Comparison of ENCODE assay signal across 2 cellular contexts in the genomic region with DNA sequence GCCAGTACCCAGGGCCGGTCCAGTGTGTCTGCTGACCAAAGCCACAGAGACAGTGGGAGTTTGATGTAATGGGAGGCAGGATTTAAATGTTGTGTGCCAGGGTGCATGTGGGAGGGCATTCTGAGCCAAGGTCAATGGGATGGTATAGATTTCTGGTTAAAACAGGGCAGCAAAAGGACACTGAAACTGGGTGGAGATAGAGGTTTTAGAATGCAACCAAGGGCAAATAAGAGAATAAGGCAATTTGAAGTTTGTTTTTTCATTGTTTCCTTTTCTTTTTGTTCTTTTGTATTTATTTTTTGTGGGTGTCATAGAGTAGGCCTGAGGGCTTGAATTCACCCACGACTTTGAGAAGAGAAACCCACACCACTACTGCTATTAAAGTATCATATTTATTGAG.
A peak's percentile ranks its signal among the peaks of the same experiment; 100 is the strongest.
TF ChIP-seq lines count a peak whose summit lies in the region.

No MANE protein-coding gene starts in this region.

TF ChIP-seq in HEK293, 187 proteins besides CTCF, POLR2A, EP300 and RAD21 (continued from another document):
- no peak for TF ChIP-seq ZNF324 (tag by site-specific recombination; IDR thresholded peaks at IDR 0.05)
- no peak for TF ChIP-seq SCRT1 (tag by site-specific recombination; IDR thresholded peaks at IDR 0.05; ENCODE audit: borderline replicate concordance)
- TF ChIP-seq EGR2 (tag by site-specific recombination; IDR thresholded peaks at IDR 0.05; ENCODE audit: low read depth), result peak; percentile 65

TF ChIP-seq in H1, 55 proteins besides CTCF, POLR2A, EP300 and RAD21:
- TF ChIP-seq, protein P1, sequence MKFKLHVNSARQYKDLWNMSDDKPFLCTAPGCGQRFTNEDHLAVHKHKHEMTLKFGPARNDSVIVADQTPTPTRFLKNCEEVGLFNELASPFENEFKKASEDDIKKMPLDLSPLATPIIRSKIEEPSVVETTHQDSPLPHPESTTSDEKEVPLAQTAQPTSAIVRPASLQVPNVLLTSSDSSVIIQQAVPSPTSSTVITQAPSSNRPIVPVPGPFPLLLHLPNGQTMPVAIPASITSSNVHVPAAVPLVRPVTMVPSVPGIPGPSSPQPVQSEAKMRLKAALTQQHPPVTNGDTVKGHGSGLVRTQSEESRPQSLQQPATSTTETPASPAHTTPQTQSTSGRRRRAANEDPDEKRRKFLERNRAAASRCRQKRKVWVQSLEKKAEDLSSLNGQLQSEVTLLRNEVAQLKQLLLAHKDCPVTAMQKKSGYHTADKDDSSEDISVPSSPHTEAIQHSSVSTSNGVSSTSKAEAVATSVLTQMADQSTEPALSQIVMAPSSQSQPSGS (IDR thresholded peaks at IDR 0.05; ENCODE audit: low read length), result no peak
- TF ChIP-seq YY1 (IDR thresholded peaks at IDR 0.05; ENCODE audit: low read depth, low read length) (no peak), CHD1 (IDR thresholded peaks at IDR 0.05; ENCODE audit: low read depth, low read length) (no peak), SP4 (IDR thresholded peaks at IDR 0.05; ENCODE audit: low read length) (no peak), ASH2L (IDR thresholded peaks at IDR 0.05; ENCODE audit: low read length) (no peak), KDM4A (IDR thresholded peaks at IDR 0.05; ENCODE audit: low read depth, low read length, severe bottlenecking) (no peak), TAF7 (optimal IDR thresholded peaks at IDR 0.05; ENCODE audit: borderline replicate concordance, low read depth, low read length) (no peak), CTBP2 (IDR thresholded peaks at IDR 0.05; ENCODE audit: borderline replicate concordance, insufficient read depth, insufficient read length, low read length) (no peak), CEBPB (IDR thresholded peaks at IDR 0.05; ENCODE audit: low read depth, low read length) (no peak), SIRT6 (IDR thresholded peaks at IDR 0.05; ENCODE audit: low read length) (no peak), SIN3A (conservative IDR thresholded peaks at IDR 0.05 in 1 of 2, IDR thresholded peaks at IDR 0.05 in 1 of 2; ENCODE audit: low read depth in 1 of 2, low read length in 2 of 2) (no peak), SAP30 (IDR thresholded peaks at IDR 0.05; ENCODE audit: insufficient read depth, insufficient replicate concordance, low read length) (no peak), SP1 (IDR thresholded peaks at IDR 0.05; ENCODE audit: low read depth, low read length) (no peak)
- TF ChIP-seq, protein P2, sequence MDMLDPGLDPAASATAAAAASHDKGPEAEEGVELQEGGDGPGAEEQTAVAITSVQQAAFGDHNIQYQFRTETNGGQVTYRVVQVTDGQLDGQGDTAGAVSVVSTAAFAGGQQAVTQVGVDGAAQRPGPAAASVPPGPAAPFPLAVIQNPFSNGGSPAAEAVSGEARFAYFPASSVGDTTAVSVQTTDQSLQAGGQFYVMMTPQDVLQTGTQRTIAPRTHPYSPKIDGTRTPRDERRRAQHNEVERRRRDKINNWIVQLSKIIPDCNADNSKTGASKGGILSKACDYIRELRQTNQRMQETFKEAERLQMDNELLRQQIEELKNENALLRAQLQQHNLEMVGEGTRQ (IDR thresholded peaks at IDR 0.05; ENCODE audit: low read length), result no peak
TF ChIP-seq in H1: peak in this region for 0.
